In the genomic region with DNA sequence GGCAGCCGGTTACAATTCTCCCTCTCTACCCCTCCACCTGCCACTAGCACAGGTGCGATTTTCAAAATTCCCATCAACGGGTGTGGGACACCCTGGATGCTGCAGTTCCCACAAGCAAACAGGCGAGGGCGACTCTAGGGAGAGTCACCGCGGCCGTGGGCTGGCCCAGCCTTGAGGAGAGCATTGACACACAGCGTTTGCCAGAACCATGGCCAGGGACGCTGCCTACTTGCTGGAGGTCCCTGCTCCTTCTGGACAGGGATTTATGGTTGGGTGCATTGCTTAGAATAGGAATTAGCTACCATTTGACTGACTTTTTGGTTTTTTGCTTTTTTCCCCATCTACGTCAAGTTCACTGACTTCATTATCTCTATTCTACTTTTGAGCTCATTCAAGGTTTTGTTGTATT, we compare ENCODE assay signal across 1 cellular context.
TF ChIP-seq lines count a peak whose summit lies in the region.

No MANE protein-coding gene starts in this region.

TF ChIP-seq in endothelial cell of umbilical vein, 7 proteins besides CTCF, POLR2A, EP300 and RAD21:
- TF ChIP-seq POLR2AphosphoS5 (IDR thresholded peaks at IDR 0.05; ENCODE audit: insufficient read depth, low read depth, low read length) (no peak), EZH2 (IDR thresholded peaks at IDR 0.05; ENCODE audit: borderline replicate concordance, low read depth, low read length, severe bottlenecking) (no peak), JUN (IDR thresholded peaks at IDR 0.05; ENCODE audit: borderline replicate concordance, insufficient read depth, insufficient read length, low read depth) (no peak), FOS (IDR thresholded peaks at IDR 0.05; ENCODE audit: borderline replicate concordance, insufficient read depth, low read length) (no peak), MYC (IDR thresholded peaks at IDR 0.05; ENCODE audit: low read depth, low read length) (no peak)
- TF ChIP-seq, protein P1, sequence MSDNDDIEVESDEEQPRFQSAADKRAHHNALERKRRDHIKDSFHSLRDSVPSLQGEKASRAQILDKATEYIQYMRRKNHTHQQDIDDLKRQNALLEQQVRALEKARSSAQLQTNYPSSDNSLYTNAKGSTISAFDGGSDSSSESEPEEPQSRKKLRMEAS (IDR thresholded peaks at IDR 0.05; ENCODE audit: insufficient read depth, insufficient read length), result no peak
